1 cellular context compared by ENCODE assay signal in genomic region chr17:41329279-41329925, GRCh38.
TF ChIP-seq lines count a peak whose summit lies in the region.

No MANE protein-coding gene starts in this region.

TF ChIP-seq in A549, 52 proteins besides CTCF, POLR2A, EP300 and RAD21 (continued from another document):
- peak; percentile 65 for TF ChIP-seq MAX (IDR thresholded peaks at IDR 0.05)
- TF ChIP-seq SMC3 (IDR thresholded peaks at IDR 0.05) = peak; percentile 89
- TF ChIP-seq MAZ (IDR thresholded peaks at IDR 0.05; ENCODE audit: borderline replicate concordance, low read depth, low read length) = 0 out of 2 replicates have a peak, but pooled peaks have one; percentile 26
- TF ChIP-seq CHD2 (IDR thresholded peaks at IDR 0.05; ENCODE audit: low read length, partially characterized antibody) = no peak
- TF ChIP-seq E2F6 (IDR thresholded peaks at IDR 0.05; ENCODE audit: borderline replicate concordance, low read depth) = no peak
